Comparison of ENCODE assay signal across 11 cellular contexts in genomic region chr22:25178348-25178747, GRCh38. TPM values are rescaled to one million over a fixed set of nuclear protein-coding genes. Genes with fewer than 3 reads are reported as not detected.
DNase-seq lines count a peak whose midpoint lies in the region; ATAC-seq and TF ChIP-seq lines count a peak whose summit lies in the region.
"Not testable (repeated sequence)": the region's sequence is repeated elsewhere in the genome, so short reads cannot be mapped to it uniquely, and the experiment has no call there.
"Had no signal": no experiment of that assay in that cellular context is flagged by ENCODE, and none has a peak within 500 bp of the region (broad histone marks: within the 10 kb centered on the region; RNA-seq: fewer than 3 reads in every experiment).

No MANE protein-coding gene starts in this region.

- not testable (repeated sequence) for H3K27ac ChIP-seq in CD4-positive, alpha-beta T cell (ENCODE audit: low read depth, low read length); RWPE2 (ENCODE audit: poor library complexity, severe bottlenecking); aorta (ENCODE audit: low read depth in 1 of 2, low read length in 2 of 2)
- peak overlapping the region; percentile 76 for H3K27ac ChIP-seq in left ventricle myocardium inferior (replicated peaks)

- H3K9me3 ChIP-seq in CD4-positive, alpha-beta T cell (ENCODE audit: control insufficient read depth, low read length); RWPE2 (ENCODE audit: severe bottlenecking); aorta (ENCODE audit: control insufficient read depth, low read length): not testable (repeated sequence)
- peaks cover 11% of the 10 kb centered on the region for H3K9me3 ChIP-seq in left ventricle myocardium inferior (replicated peaks)

- not testable (repeated sequence) for H3K27me3 ChIP-seq in CD4-positive, alpha-beta T cell (ENCODE audit: control insufficient read depth, insufficient read depth, low read length); RWPE2 (ENCODE audit: insufficient read depth, poor library complexity, severe bottlenecking); left ventricle myocardium inferior (ENCODE audit: low read depth); aorta (ENCODE audit: control insufficient read depth in 1 of 2, insufficient read depth in 2 of 2, low read length in 1 of 2)

- H3K4me1 ChIP-seq in RWPE2 (ENCODE audit: insufficient read depth, poor library complexity, severe bottlenecking); left ventricle myocardium inferior; aorta (ENCODE audit: control insufficient read depth in 1 of 2, insufficient read depth in 2 of 2, low read length in 2 of 2): not testable (repeated sequence)

- WGBS in aorta, 2 donors, result 89 to 93% methylated on average over 6 of the region's 6 CpGs

- CTCF ChIA-PET in CD4-positive, alpha-beta T cell (lab: Charles Lee), result not testable (repeated sequence)

- not testable (repeated sequence) for H3K4me1 Mint-ChIP-seq in CD4-positive, alpha-beta T cell (ENCODE audit: low read depth); activated naive CD8-positive, alpha-beta T cell treated with anti-CD3 and anti-CD28 coated beads for 36 hours; memory B cell

- peak in 2 of 10 experiments; percentile 9 to 12 for DNase-seq in CD4-positive, alpha-beta T cell
- not testable (repeated sequence) for DNase-seq in RWPE2 (ENCODE audit: low spot score); activated naive CD8-positive, alpha-beta T cell treated with anti-CD3 and anti-CD28 coated beads for 36 hours; left ventricle myocardium inferior; sciatic nerve (ENCODE audit: low spot score); aorta
- peak; percentile 67 for DNase-seq in activated CD8-positive, alpha-beta memory T cell treated with anti-CD3 and anti-CD28 coated beads for 24 hours
- peak in 1 of 2 donors; percentile 14 for DNase-seq in memory B cell (ENCODE audit: low spot score in 2 of 2)

- not testable (repeated sequence) for H3K27me3 Mint-ChIP-seq in CD4-positive, alpha-beta T cell; activated naive CD8-positive, alpha-beta T cell treated with anti-CD3 and anti-CD28 coated beads for 36 hours
- H3K27me3 Mint-ChIP-seq in memory B cell, result peaks cover 13% of the 10 kb centered on the region

- POLR2A ChIA-PET in CD4-positive, alpha-beta T cell (lab: Charles Lee), result not testable (repeated sequence)

- H3K4me3 ChIP-seq in RWPE2 (ENCODE audit: severe bottlenecking); aorta (ENCODE audit: low read length in 2 of 2): not testable (repeated sequence)
- peak overlapping the region; percentile 36 for H3K4me3 ChIP-seq in left ventricle myocardium inferior

- intact Hi-C loops in CD4-positive, alpha-beta T cell (cut with DNase I, micrococcal nuclease); left ventricle myocardium inferior (cut with micrococcal nuclease); aorta (cut with DNase I): not testable (repeated sequence)
- intact Hi-C loops in sciatic nerve (cut with DNase I), result loop anchor here (5.0 kb wide), 1 partner anchor 336 kb away; no protein-coding TSS in a partner anchor

- not testable (repeated sequence) for H3K27ac Mint-ChIP-seq in CD4-positive, alpha-beta T cell; activated naive CD8-positive, alpha-beta T cell treated with anti-CD3 and anti-CD28 coated beads for 36 hours; memory B cell

- H3K36me3 ChIP-seq in RWPE2 (ENCODE audit: low read depth) (peaks cover 64% of the 10 kb centered on the region), left ventricle myocardium inferior (peaks cover 62% of the 10 kb centered on the region), aorta (ENCODE audit: control insufficient read depth in 1 of 2, insufficient read depth in 2 of 2, low read length in 1 of 2) (peaks cover 0 to 17% of the 10 kb centered on the region in 2 donors)

- not testable (repeated sequence) for TF ChIP-seq CTCF in CD4-positive, alpha-beta T cell (IDR thresholded peaks at IDR 0.05); RWPE2 (IDR thresholded peaks at IDR 0.05; ENCODE audit: poor library complexity, severe bottlenecking); left ventricle myocardium inferior (IDR thresholded peaks at IDR 0.05; ENCODE audit: borderline replicate concordance)

- H3K4me3 Mint-ChIP-seq in CD4-positive, alpha-beta T cell, result peak overlapping the region; percentile 70
- peak overlapping the region; percentile 54 for H3K4me3 Mint-ChIP-seq in activated naive CD8-positive, alpha-beta T cell treated with anti-CD3 and anti-CD28 coated beads for 36 hours
- H3K4me3 Mint-ChIP-seq in memory B cell, result peak overlapping the region; percentile 59

- peak; percentile 46 for ATAC-seq in CD4-positive, alpha-beta T cell (ENCODE audit: poor library complexity)
- ATAC-seq in RWPE2 (ENCODE audit: low read depth) (peak; percentile 38; the same call in 2 of the 3 replicates), sciatic nerve (peak; percentile 57), aorta (ENCODE audit: low FRiP score) (peak; percentile 49)
- not testable (repeated sequence) for ATAC-seq in memory B cell (ENCODE audit: low read depth)

- H3K36me3 Mint-ChIP-seq in CD4-positive, alpha-beta T cell (ENCODE audit: low read depth), result peaks cover 67% of the 10 kb centered on the region
- peaks cover 12% of the 10 kb centered on the region for H3K36me3 Mint-ChIP-seq in activated naive CD8-positive, alpha-beta T cell treated with anti-CD3 and anti-CD28 coated beads for 36 hours
- H3K36me3 Mint-ChIP-seq in memory B cell, result not testable (repeated sequence)

- H3K9me3 Mint-ChIP-seq in CD4-positive, alpha-beta T cell; activated naive CD8-positive, alpha-beta T cell treated with anti-CD3 and anti-CD28 coated beads for 36 hours; memory B cell: not testable (repeated sequence)

RNA-seq across cellular contexts. Expression of gene CRYBB3, which starts 21.3 kb away (rescaled TPM):
- not detected for total RNA-seq in CD4-positive, alpha-beta T cell
- total RNA-seq in activated naive CD8-positive, alpha-beta T cell treated with anti-CD3 and anti-CD28 coated beads for 36 hours, result under 1 TPM; 0.26 to 0.35 TPM
- total RNA-seq in left ventricle myocardium inferior, result not detected
- not detected for total RNA-seq in sciatic nerve
- total RNA-seq in aorta, result under 1 TPM; 0.84 to 0.97 TPM
- polyA plus RNA-seq in aorta, result 1 to 10 TPM in 1 of 2 donors, not detected in 1; 3.2 TPM
- total RNA-seq: LHCN-M2 had no signal
- polyA plus RNA-seq: A549, CD14-positive monocyte had no signal

RNA-seq across cellular contexts. Expression of gene CRYBB2, which starts 41.1 kb away (rescaled TPM):
- not detected for total RNA-seq in CD4-positive, alpha-beta T cell
- total RNA-seq in activated naive CD8-positive, alpha-beta T cell treated with anti-CD3 and anti-CD28 coated beads for 36 hours, result not detected
- total RNA-seq in left ventricle myocardium inferior (not detected), sciatic nerve (not detected), aorta (under 1 TPM in 1 of 2 donors, not detected in 1; 0.45 TPM)
- polyA plus RNA-seq in aorta, result 1 to 10 TPM in 1 of 2 donors, not detected in 1; 2.8 TPM
- total RNA-seq: LHCN-M2 had no signal
- polyA plus RNA-seq: A549, CD14-positive monocyte had no signal
